In genomic region chr14:30573203-30573814, GRCh38 we compare ENCODE assay signal across 14 cellular contexts. TPM values are rescaled to one million over a fixed set of nuclear protein-coding genes. Genes with fewer than 3 reads are reported as not detected.
DNase-seq lines count a peak whose midpoint lies in the region; ATAC-seq, FAIRE-seq and TF ChIP-seq lines count a peak whose summit lies in the region.
"Had no signal": no experiment of that assay in that cellular context is flagged by ENCODE, and none has a peak within 500 bp of the region (broad histone marks: within the 10 kb centered on the region; RNA-seq: fewer than 3 reads in every experiment).

No MANE protein-coding gene starts in this region.

- ATAC-seq in HG03196 (IDR thresholded peaks at IDR 0.05; ENCODE audit: unreplicated experiment): no peak
- no peak for ATAC-seq in HG02938 (IDR thresholded peaks at IDR 0.05; ENCODE audit: unreplicated experiment)

- no peaks in the 10 kb centered on the region for H3K27me3 ChIP-seq in bronchial epithelial cell (ENCODE audit: control insufficient read depth, insufficient read depth, low read length)
- no peaks in the 10 kb centered on the region for H3K27me3 ChIP-seq in left ventricle myocardium inferior (ENCODE audit: low read depth)

- no peak overlapping the region for H3K4me3 ChIP-seq in AG10803 (ENCODE audit: low read length)
- H3K4me3 ChIP-seq in bronchial epithelial cell (ENCODE audit: low read depth, low read length): no peak overlapping the region
- no peak overlapping the region for H3K4me3 ChIP-seq in left ventricle myocardium inferior

- no peaks in the 10 kb centered on the region for H3K9me3 ChIP-seq in left ventricle myocardium inferior (replicated peaks)

- intact Hi-C loops in left ventricle myocardium inferior (cut with micrococcal nuclease): no loop called here

- TF ChIP-seq CTCF in AG10803 (conservative IDR thresholded peaks at IDR 0.05; ENCODE audit: low read length) (no peak), bronchial epithelial cell (IDR thresholded peaks at IDR 0.05; ENCODE audit: insufficient read depth, low read length, severe bottlenecking) (no peak), left ventricle myocardium inferior (IDR thresholded peaks at IDR 0.05; ENCODE audit: borderline replicate concordance) (no peak)

- no peaks in the 10 kb centered on the region for H3K36me3 ChIP-seq in bronchial epithelial cell (ENCODE audit: control insufficient read depth, insufficient read depth, low read length)
- no peaks in the 10 kb centered on the region for H3K36me3 ChIP-seq in left ventricle myocardium inferior

- no peaks in the 10 kb centered on the region for H3K4me1 ChIP-seq in left ventricle myocardium inferior

- DNase-seq in AG10803 (ENCODE audit: low read depth) (peak; percentile 68), M059J (ENCODE audit: low read depth) (peak; percentile 71), bronchial epithelial cell (ENCODE audit: low read depth) (peak; percentile 66), glomerular visceral epithelial cell (ENCODE audit: extremely low spot score) (peak; percentile 67), NCI-H1105 treated with DMSO at 0.1 percent for 48 hours (lab: John Stamatoyannopoulos, UW) (no peak), left ventricle myocardium inferior (no peak)
- DNase-seq: activated CD8-positive, alpha-beta memory T cell treated with anti-CD3 and anti-CD28 coated beads for 24 hours; activated naive CD4-positive, alpha-beta T cell; CD8-positive, alpha-beta memory T cell; midbrain; NK-92 treated with Interleukin-12 subunit alpha and Interleukin-12 subunit beta, amount 100 ng/mL, for 24 hours; stimulated activated CD4-positive, alpha-beta T cell treated with anti-CD3 and anti-CD28 coated beads, Interleukin-12 subunit alpha, Interleukin-12 subunit beta, amount 100 ng/mL, for 4 hours had no signal

- H3K27ac ChIP-seq in left ventricle myocardium inferior (replicated peaks): no peak overlapping the region

- FAIRE-seq in bronchial epithelial cell (lab: Jason Lieb, UNC): no peak

RNA-seq across cellular contexts. Expression of gene G2E3, which starts 14.4 kb away (rescaled TPM):
- 19.0 and 31.5 TPM in 2 replicates for total RNA-seq in M059J (2014; rRNA removed; shearing (Covaris generic))
- total RNA-seq in bronchial epithelial cell (10.0 and 11.8 TPM in 2 replicates), left ventricle myocardium inferior (7.6 TPM)

RNA-seq across cellular contexts. Expression of gene SCFD1, which starts 48.8 kb away (rescaled TPM):
- 70.3 and 74.2 TPM in 2 replicates for total RNA-seq in M059J (2014; rRNA removed; shearing (Covaris generic))
- total RNA-seq in bronchial epithelial cell: 101 and 119 TPM in 2 replicates
- 34.8 TPM for total RNA-seq in left ventricle myocardium inferior

Comparison
In these comparisons a context has a peak if more than half of its experiments do, and no peak if none do; other contexts are left out.
1. DNase-seq: peak in AG10803 (single experiment), M059J (single experiment), bronchial epithelial cell (single experiment) and glomerular visceral epithelial cell (single experiment); none in NCI-H1105 treated with DMSO at 0.1 percent for 48 hours (single experiment) and left ventricle myocardium inferior (single experiment).